Comparison of ENCODE assay signal across 1 cellular context in genomic region chr10:101042667-101043355, GRCh38.
TF ChIP-seq lines count a peak whose summit lies in the region.

No MANE protein-coding gene starts in this region.

TF ChIP-seq in HepG2, 621 proteins besides CTCF, POLR2A, EP300 and RAD21 (continued from another document and continues in another):
- TF ChIP-seq MLXIP (CRISPR knock-in tag; IDR thresholded peaks at IDR 0.05; ENCODE audit: borderline replicate concordance): no peak
- no peak for TF ChIP-seq ZNF407 (CRISPR knock-in tag; IDR thresholded peaks at IDR 0.05; ENCODE audit: not compliant biosample characterization)
- TF ChIP-seq ZSCAN21 (CRISPR knock-in tag; IDR thresholded peaks at IDR 0.05; ENCODE audit: borderline replicate concordance): no peak
- TF ChIP-seq JUND (CRISPR knock-in tag; IDR thresholded peaks at IDR 0.05): no peak
- TF ChIP-seq TBP (CRISPR knock-in tag; IDR thresholded peaks at IDR 0.05): no peak
- no peak for TF ChIP-seq ZNF260 (CRISPR knock-in tag; IDR thresholded peaks at IDR 0.05; ENCODE audit: borderline replicate concordance, low read depth)
- TF ChIP-seq RAD51 (IDR thresholded peaks at IDR 0.05; ENCODE audit: borderline replicate concordance): no peak
- no peak for TF ChIP-seq ZNF563 (CRISPR knock-in tag; IDR thresholded peaks at IDR 0.05)
- TF ChIP-seq ZNF691 (CRISPR knock-in tag; IDR thresholded peaks at IDR 0.05; ENCODE audit: borderline replicate concordance, low read depth): no peak
- no peak for TF ChIP-seq SIX1 (CRISPR knock-in tag; IDR thresholded peaks at IDR 0.05; ENCODE audit: borderline replicate concordance)
- TF ChIP-seq HNF1A (IDR thresholded peaks at IDR 0.05; ENCODE audit: low read depth): peak; percentile 28; the same call in 1 of the 2 replicates
- TF ChIP-seq HNF1A (CRISPR knock-in tag; IDR thresholded peaks at IDR 0.05; ENCODE audit: borderline replicate concordance): 0 out of 2 replicates have a peak, but pooled peaks have one; percentile 37
- no peak for TF ChIP-seq GLI4 (CRISPR knock-in tag; IDR thresholded peaks at IDR 0.05; ENCODE audit: borderline replicate concordance)
- TF ChIP-seq KDM4B (CRISPR knock-in tag; IDR thresholded peaks at IDR 0.05): no peak
- TF ChIP-seq DPF2 (CRISPR knock-in tag; IDR thresholded peaks at IDR 0.05; ENCODE audit: borderline replicate concordance, low read depth): no peak
- peak; percentile 45; the same call in 1 of the 2 replicates for TF ChIP-seq RXRB (CRISPR knock-in tag; IDR thresholded peaks at IDR 0.05; ENCODE audit: borderline replicate concordance)
- no peak for TF ChIP-seq ZFP37 (CRISPR knock-in tag; IDR thresholded peaks at IDR 0.05; ENCODE audit: borderline replicate concordance)
- TF ChIP-seq KDM6A (CRISPR knock-in tag; IDR thresholded peaks at IDR 0.05; ENCODE audit: low read depth): no peak
- peak; percentile 30; the same call in 1 of the 2 replicates for TF ChIP-seq ZNF205 (CRISPR knock-in tag; IDR thresholded peaks at IDR 0.05)
- peak; percentile 75 for TF ChIP-seq GABPB1 (CRISPR knock-in tag; IDR thresholded peaks at IDR 0.05)
- no peak for TF ChIP-seq EED (CRISPR knock-in tag; IDR thresholded peaks at IDR 0.05)
- peak in 1 of 2 experiments; percentile 16; a peak in 1 of 4 replicates for TF ChIP-seq NR2F1 (CRISPR knock-in tag; IDR thresholded peaks at IDR 0.05)
- no peak for TF ChIP-seq AHDC1 (CRISPR knock-in tag; IDR thresholded peaks at IDR 0.05; ENCODE audit: borderline replicate concordance)
- TF ChIP-seq ATF4 (CRISPR knock-in tag; IDR thresholded peaks at IDR 0.05): no peak
- TF ChIP-seq ARID5B (CRISPR knock-in tag; IDR thresholded peaks at IDR 0.05): peak; percentile 56
